ENCODE assay signal across 11 cellular contexts in the genomic region with DNA sequence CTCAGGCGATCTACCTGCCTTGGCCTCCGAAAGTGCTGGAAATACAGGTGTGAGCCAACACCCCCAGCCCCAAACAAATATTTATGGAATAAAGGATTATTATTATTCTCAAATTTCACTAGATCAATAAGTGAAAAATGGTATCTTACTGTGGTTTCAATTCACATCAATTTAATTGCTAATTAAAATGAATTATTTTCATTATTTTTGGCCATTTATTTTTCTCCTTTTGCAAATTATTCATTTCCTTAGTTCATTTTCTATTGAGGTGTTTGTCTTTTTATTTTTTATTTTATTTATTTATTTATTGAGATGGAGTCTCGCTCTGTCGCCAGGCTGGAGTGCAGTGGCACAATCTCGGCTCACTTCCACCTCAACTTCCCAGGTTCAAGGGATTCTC.
"Had no signal": no experiment of that assay in that cellular context is flagged by ENCODE, and none has a peak within 500 bp of the region (broad histone marks: within the 10 kb centered on the region; RNA-seq: fewer than 3 reads in every experiment).

No MANE protein-coding gene starts in this region.

- DNase-seq: GM23248, GOT3, H7, H9, HCEC 1CT, HFFc6 had no signal

- H3K4me1 Mint-ChIP-seq: GM23338, H9 had no signal

- H3K27ac Mint-ChIP-seq: GM23338, H9, HFFc6 had no signal

- H3K4me1 ChIP-seq: HAP-1 had no signal

- ATAC-seq: GM23338, HCT116 had no signal

- H3K4me3 ChIP-seq: GM23248, GM23338, HAP-1 had no signal

- H3K9ac ChIP-seq: GM23248 had no signal

- FAIRE-seq: H1, H54 had no signal

- H3K36me3 ChIP-seq: HAP-1 had no signal

- H3K4me3 Mint-ChIP-seq: GM23338, H9, HFFc6 had no signal
